1 cellular context compared by ENCODE assay signal in genomic region chr7:5773661-5774086, GRCh38.
TF ChIP-seq lines count a peak whose summit lies in the region.

No MANE protein-coding gene starts in this region.

TF ChIP-seq in HepG2, 621 proteins besides CTCF, POLR2A, EP300 and RAD21 (continued from another document):
- TF ChIP-seq STAT6 (CRISPR knock-in tag; IDR thresholded peaks at IDR 0.05; ENCODE audit: borderline replicate concordance) (no peak), MED13 (CRISPR knock-in tag; IDR thresholded peaks at IDR 0.05) (no peak), ZNF768 (CRISPR knock-in tag; IDR thresholded peaks at IDR 0.05) (no peak), KIAA2018 (CRISPR knock-in tag; IDR thresholded peaks at IDR 0.05; ENCODE audit: borderline replicate concordance) (no peak), ETV6 (CRISPR knock-in tag; conservative IDR thresholded peaks at IDR 0.05) (no peak), ZFP91 (CRISPR knock-in tag; IDR thresholded peaks at IDR 0.05; ENCODE audit: borderline replicate concordance) (no peak), DMAP1 (CRISPR knock-in tag; IDR thresholded peaks at IDR 0.05) (no peak), ZBTB25 (CRISPR knock-in tag; IDR thresholded peaks at IDR 0.05) (no peak), ZNF589 (CRISPR knock-in tag; conservative IDR thresholded peaks at IDR 0.05) (no peak), ZNF674 (CRISPR knock-in tag; IDR thresholded peaks at IDR 0.05; ENCODE audit: low read depth) (no peak), CREM (IDR thresholded peaks at IDR 0.05) (no peak), CREM (CRISPR knock-in tag; IDR thresholded peaks at IDR 0.05) (no peak), PREB (CRISPR knock-in tag; IDR thresholded peaks at IDR 0.05) (no peak), ZNF232 (CRISPR knock-in tag; IDR thresholded peaks at IDR 0.05; ENCODE audit: borderline replicate concordance) (no peak), ZFP37 (CRISPR knock-in tag; IDR thresholded peaks at IDR 0.05; ENCODE audit: borderline replicate concordance) (no peak), FOSL2 (CRISPR knock-in tag; IDR thresholded peaks at IDR 0.05) (peak; percentile 77), ZNF235 (CRISPR knock-in tag; IDR thresholded peaks at IDR 0.05; ENCODE audit: borderline replicate concordance) (no peak), RBAK (CRISPR knock-in tag; IDR thresholded peaks at IDR 0.05) (no peak), SAP130 (CRISPR knock-in tag; IDR thresholded peaks at IDR 0.05; ENCODE audit: low read depth) (peak; percentile 25; the same call in 1 of the 2 replicates), DMTF1 (CRISPR knock-in tag; IDR thresholded peaks at IDR 0.05) (no peak)
